10 cellular contexts compared by ENCODE assay signal in the genomic region with DNA sequence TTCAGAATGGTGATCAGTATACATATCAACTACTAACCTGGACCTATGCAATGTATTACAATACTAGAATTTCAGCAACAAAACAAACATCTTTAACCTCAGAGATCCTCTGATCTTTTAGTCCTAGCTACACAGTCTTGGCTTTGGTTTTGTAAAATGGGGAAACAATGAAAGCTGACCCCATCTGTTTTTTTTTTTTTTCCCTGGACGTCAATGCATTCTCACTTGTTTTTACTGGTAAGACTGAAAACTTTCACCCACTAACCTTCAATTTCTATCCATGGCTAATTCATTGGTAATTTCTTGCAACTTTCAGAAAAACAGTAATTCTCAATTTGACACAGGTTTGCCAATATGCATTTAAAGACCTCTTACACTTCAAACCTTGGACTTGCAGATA. TPM values are rescaled to one million over a fixed set of nuclear protein-coding genes. Genes with fewer than 3 reads are reported as not detected.
DNase-seq lines count a peak whose midpoint lies in the region; ATAC-seq and TF ChIP-seq lines count a peak whose summit lies in the region.
"Had no signal": no experiment of that assay in that cellular context is flagged by ENCODE, and none has a peak within 500 bp of the region (broad histone marks: within the 10 kb centered on the region; RNA-seq: fewer than 3 reads in every experiment).

No MANE protein-coding gene starts in this region.

- peak overlapping the region; percentile 69 for H3K4me2 ChIP-seq in parathyroid adenoma (ENCODE audit: low read length)

- POLR2A ChIA-PET in AG04450 (lab: Yijun Ruan, JAX) = interaction anchor here (0.6 kb wide), 1 partner anchor 121 kb away, joined by 3 read pairs; no protein-coding TSS in a partner anchor

- no peaks in the 10 kb centered on the region for H3K36me3 ChIP-seq in parathyroid adenoma (ENCODE audit: control insufficient read depth, insufficient read depth, low read length)

- no peak overlapping the region for H3K9ac ChIP-seq in parathyroid adenoma

- H2AFZ ChIP-seq in parathyroid adenoma = no peak overlapping the region

- no peak for ATAC-seq in HG02623 (IDR thresholded peaks at IDR 0.05; ENCODE audit: unreplicated experiment)

- H3K4me3 ChIP-seq in AG04450 (ENCODE audit: low read depth, low read length) (peak overlapping the region; percentile 68), WI38 (ENCODE audit: low read depth, low read length) (peak overlapping the region; percentile 89), fibroblast of pulmonary artery (replicated peaks; ENCODE audit: low read depth, low read length) (peak overlapping the region; percentile 87), parathyroid adenoma (ENCODE audit: low read depth, low read length) (no peak overlapping the region)

- H3K27me3 ChIP-seq in AG04450 (ENCODE audit: control insufficient read depth, insufficient read depth, low read length) (no peaks in the 10 kb centered on the region), parathyroid adenoma (ENCODE audit: control insufficient read depth, insufficient read depth, low read length) (no peaks in the 10 kb centered on the region)

- H3K4me1 ChIP-seq in parathyroid adenoma = peaks cover 17% of the 10 kb centered on the region

- H3K79me2 ChIP-seq in parathyroid adenoma = peaks cover 7% of the 10 kb centered on the region

- H3K9me3 ChIP-seq in AG04450 (ENCODE audit: control insufficient read depth, insufficient read depth, low read length) (no peaks in the 10 kb centered on the region), parathyroid adenoma (ENCODE audit: control insufficient read depth, low read length) (no peaks in the 10 kb centered on the region)

- CTCF ChIA-PET in AG04450 (lab: Charles Lee) = interaction anchor here (2.0 kb wide), 1 partner anchor 138 kb away, joined by 10 read pairs; a partner anchor contains a TSS

- TF ChIP-seq CTCF in AG04450 (IDR thresholded peaks at IDR 0.05; ENCODE audit: low read depth, low read length) = no peak
- TF ChIP-seq CTCF in WI38 (IDR thresholded peaks at IDR 0.05; ENCODE audit: low read depth, low read length) = no peak
- no peak for TF ChIP-seq CTCF in fibroblast of pulmonary artery (IDR thresholded peaks at IDR 0.05; ENCODE audit: low read length, missing control alignments)
- no peak for TF ChIP-seq CTCF in parathyroid adenoma (IDR thresholded peaks at IDR 0.05)

- H3K27ac ChIP-seq in AG04450 (ENCODE audit: low read depth, low read length) (no peak overlapping the region), parathyroid adenoma (no peak overlapping the region)

- DNase-seq in AG04450 (ENCODE audit: low read depth, low spot score) = no peak
- no peak for DNase-seq in fibroblast of pulmonary artery (ENCODE audit: low read depth)
- DNase-seq in NCI-H524 (lab: John Stamatoyannopoulos, UW) = no peak
- no peak for DNase-seq in UCSD-AML1 (lab: John Stamatoyannopoulos, UW; ENCODE audit: unreplicated experiment)
- no peak for DNase-seq in stimulated activated CD4-positive, alpha-beta T cell treated with anti-CD3 and anti-CD28 coated beads, Interleukin-4, amount 100 ng/mL, for 1 hour
- DNase-seq: effector CD8-positive, alpha-beta T cell; NCI-H2081 had no signal

RNA-seq across cellular contexts. Expression of a gene that starts 3.0 kb away (rescaled TPM):
- polyA plus RNA-seq in AG04450 (2011; rRNA removed) = 56.1 and 57.7 TPM in 2 replicates
- polyA minus RNA-seq in AG04450 (2011; rRNA and poly(A)+ RNA removed) = 77.3 and 83.1 TPM in 2 replicates
